Comparison of ENCODE assay signal across 9 cellular contexts in the genomic region with DNA sequence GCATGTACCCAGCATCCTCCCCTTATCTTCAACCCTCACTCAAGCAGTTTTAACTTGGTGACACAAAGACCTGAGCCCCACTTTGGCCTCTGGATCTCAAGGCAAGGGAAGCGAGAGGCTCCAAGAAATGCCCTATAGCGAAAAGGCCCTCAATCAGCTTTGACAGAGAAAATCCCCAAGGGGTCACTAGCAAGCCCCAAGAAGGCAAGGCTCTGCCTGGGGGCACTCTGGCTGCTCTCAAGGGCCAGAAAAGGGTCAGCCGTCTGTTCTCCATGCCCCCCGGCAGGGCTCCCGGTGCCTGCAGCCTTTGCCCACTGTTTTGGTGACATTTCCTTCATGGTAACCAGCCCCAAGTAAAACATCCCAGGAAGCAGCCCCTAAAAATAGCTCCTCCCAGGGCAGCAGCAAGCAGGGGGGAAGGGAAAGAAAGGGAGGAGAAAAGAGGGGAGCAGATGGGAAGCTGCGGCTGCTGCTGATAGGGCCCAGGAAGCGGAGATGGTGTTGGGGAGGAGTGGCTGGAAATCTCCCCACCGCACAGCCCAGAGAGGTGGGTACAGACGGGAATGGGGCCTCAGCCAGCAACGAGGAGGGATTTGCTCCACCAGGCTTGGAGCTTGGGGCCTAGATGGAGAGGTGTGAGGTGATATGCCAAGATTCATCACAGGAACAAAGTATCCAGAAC. TPM values are rescaled to one million over a fixed set of nuclear protein-coding genes. Genes with fewer than 3 reads are reported as not detected.
DNase-seq lines count a peak whose midpoint lies in the region; ATAC-seq and TF ChIP-seq lines count a peak whose summit lies in the region.
"Had no signal": no experiment of that assay in that cellular context is flagged by ENCODE, and none has a peak within 500 bp of the region (broad histone marks: within the 10 kb centered on the region; RNA-seq: fewer than 3 reads in every experiment).

No MANE protein-coding gene starts in this region.

- no peak overlapping the region for H3K4me3 ChIP-seq in Caco-2 (ENCODE audit: low read depth, low read length)
- H3K4me3 ChIP-seq: testis had no signal

- intact Hi-C loops in activated CD4-positive, alpha-beta T cell treated with anti-CD3 and anti-CD28 coated beads for 36 hours (cut with DNase I, micrococcal nuclease): no loop called here
- intact Hi-C loops in Caco-2 (cut with micrococcal nuclease; ENCODE audit: unreplicated experiment): no loop called here

- peaks cover 13% of the 10 kb centered on the region for H3K36me3 ChIP-seq in Caco-2 (ENCODE audit: control insufficient read depth, insufficient read depth, low read length)

- no peaks in the 10 kb centered on the region for H3K9me3 Mint-ChIP-seq in activated CD4-positive, alpha-beta T cell treated with anti-CD3 and anti-CD28 coated beads for 36 hours (ENCODE audit: low read depth)
- H3K9me3 Mint-ChIP-seq in activated naive CD8-positive, alpha-beta T cell treated with anti-CD3 and anti-CD28 coated beads for 36 hours: no peaks in the 10 kb centered on the region
- H3K9me3 Mint-ChIP-seq in immature natural killer cell (no peaks in the 10 kb centered on the region), Caco-2 (ENCODE audit: unreplicated experiment) (no peaks in the 10 kb centered on the region)

- H3K9me3 ChIP-seq in Caco-2: no peaks in the 10 kb centered on the region
- H3K9me3 ChIP-seq: testis had no signal

- H3K27ac ChIP-seq in temporal lobe (ENCODE audit: low read depth, low read length): peak overlapping the region; percentile 79
- H3K27ac ChIP-seq: testis had no signal

- DNase-seq in activated CD4-positive, alpha-beta T cell treated with anti-CD3 and anti-CD28 coated beads for 36 hours: no peak
- DNase-seq in activated CD4-positive, alpha-beta T cell treated with anti-CD3 and anti-CD28 coated beads, Interleukin-2, amount 50 U/mL, for 1 hour: no peak
- DNase-seq in activated naive CD8-positive, alpha-beta T cell treated with anti-CD3 and anti-CD28 coated beads for 36 hours: no peak
- no peak for DNase-seq in immature natural killer cell
- no peak for DNase-seq in activated effector memory CD4-positive, alpha-beta T cell treated with anti-CD3 and anti-CD28 coated beads, Interleukin-2, amount 50 U/mL, for 16 hours
- DNase-seq in RPMI8226: no peak
- no peak for DNase-seq in Caco-2
- DNase-seq: testis had no signal

- POLR2A ChIA-PET in activated CD4-positive, alpha-beta T cell treated with anti-CD3 and anti-CD28 coated beads for 36 hours (lab: Charles Lee): interaction anchor here (0.6 kb wide), 1 partner anchor 1497 kb away, joined by 3 read pairs; no protein-coding TSS in a partner anchor
- POLR2A ChIA-PET in Caco-2 (lab: Charles Lee): no interaction called here

- H3K27ac Mint-ChIP-seq in activated CD4-positive, alpha-beta T cell treated with anti-CD3 and anti-CD28 coated beads for 36 hours: peak overlapping the region; percentile 99
- H3K27ac Mint-ChIP-seq in activated naive CD8-positive, alpha-beta T cell treated with anti-CD3 and anti-CD28 coated beads for 36 hours: peak overlapping the region; percentile 91
- H3K27ac Mint-ChIP-seq in immature natural killer cell: peak overlapping the region; percentile 69 to 98 (median 96)
- no peak overlapping the region for H3K27ac Mint-ChIP-seq in Caco-2 (ENCODE audit: unreplicated experiment)

- peaks cover 82% of the 10 kb centered on the region for H3K4me1 Mint-ChIP-seq in activated CD4-positive, alpha-beta T cell treated with anti-CD3 and anti-CD28 coated beads for 36 hours
- peaks cover 74% of the 10 kb centered on the region for H3K4me1 Mint-ChIP-seq in activated naive CD8-positive, alpha-beta T cell treated with anti-CD3 and anti-CD28 coated beads for 36 hours
- peaks cover 69 to 79% of the 10 kb centered on the region in 2 donors for H3K4me1 Mint-ChIP-seq in immature natural killer cell
- peaks cover 20% of the 10 kb centered on the region for H3K4me1 Mint-ChIP-seq in Caco-2 (ENCODE audit: low read depth, unreplicated experiment)

- CTCF ChIA-PET in activated CD4-positive, alpha-beta T cell treated with anti-CD3 and anti-CD28 coated beads for 36 hours (lab: Charles Lee): interaction anchor here (1.2 to 9.7 kb wide), 2 partner anchors 11 to 19 kb away, joined by 4 to 80 read pairs; no protein-coding TSS in a partner anchor
- CTCF ChIA-PET in Caco-2 (lab: Charles Lee): no interaction called here

- peaks cover 15% of the 10 kb centered on the region for H3K36me3 Mint-ChIP-seq in activated CD4-positive, alpha-beta T cell treated with anti-CD3 and anti-CD28 coated beads for 36 hours (ENCODE audit: low read depth)
- peaks cover 19% of the 10 kb centered on the region for H3K36me3 Mint-ChIP-seq in activated naive CD8-positive, alpha-beta T cell treated with anti-CD3 and anti-CD28 coated beads for 36 hours
- H3K36me3 Mint-ChIP-seq in immature natural killer cell (peaks cover 3 to 17% (median 5%) of the 10 kb centered on the region in 3 donors), Caco-2 (ENCODE audit: insufficient read depth, unreplicated experiment) (peaks cover 93% of the 10 kb centered on the region)

- BruUV-seq in Caco-2 (replicated peaks; lab: Mats Ljungman, UMichigan): no TSS peak

- no peaks in the 10 kb centered on the region for H3K27me3 Mint-ChIP-seq in activated CD4-positive, alpha-beta T cell treated with anti-CD3 and anti-CD28 coated beads for 36 hours
- H3K27me3 Mint-ChIP-seq in activated naive CD8-positive, alpha-beta T cell treated with anti-CD3 and anti-CD28 coated beads for 36 hours: no peaks in the 10 kb centered on the region
- H3K27me3 Mint-ChIP-seq in immature natural killer cell (ENCODE audit: low read depth in 3 of 3) (peaks cover 0 to 1% (median 0%) of the 10 kb centered on the region in 3 donors), Caco-2 (ENCODE audit: insufficient read depth, unreplicated experiment) (no peaks in the 10 kb centered on the region)

- no peak overlapping the region for H3K4me3 Mint-ChIP-seq in activated CD4-positive, alpha-beta T cell treated with anti-CD3 and anti-CD28 coated beads for 36 hours
- no peak overlapping the region for H3K4me3 Mint-ChIP-seq in activated naive CD8-positive, alpha-beta T cell treated with anti-CD3 and anti-CD28 coated beads for 36 hours
- H3K4me3 Mint-ChIP-seq in immature natural killer cell (peak overlapping the region in 4 of 5 donors; percentile 19 to 82 (median 56)), Caco-2 (ENCODE audit: unreplicated experiment) (no peak overlapping the region)

- ATAC-seq in activated CD4-positive, alpha-beta T cell treated with anti-CD3 and anti-CD28 coated beads for 36 hours: no peak

- peaks cover 22% of the 10 kb centered on the region for H3K4me1 ChIP-seq in Caco-2
- H3K4me1 ChIP-seq: testis had no signal

- no peak for TF ChIP-seq CTCF in Caco-2 (IDR thresholded peaks at IDR 0.05; ENCODE audit: insufficient read depth in 1 of 2, low read depth in 1 of 2, low read length in 1 of 2, severe bottlenecking in 1 of 2, unreplicated experiment in 1 of 2)

- no peaks in the 10 kb centered on the region for H3K27me3 ChIP-seq in Caco-2 (replicated peaks; ENCODE audit: control insufficient read depth, insufficient read depth, low read length)
- H3K27me3 ChIP-seq: testis had no signal

RNA-seq across cellular contexts. Expression of gene CAMK2G, which starts 7.1 kb away (rescaled TPM):
- 10 to 100 TPM; 16.4 to 19.4 TPM for total RNA-seq in activated CD4-positive, alpha-beta T cell treated with anti-CD3 and anti-CD28 coated beads for 36 hours
- total RNA-seq in activated naive CD8-positive, alpha-beta T cell treated with anti-CD3 and anti-CD28 coated beads for 36 hours: 10 to 100 TPM; 16.5 to 17.4 TPM
- 1 to 10 TPM; 4.8 to 5.8 (median 5.0) TPM for polyA plus RNA-seq in immature natural killer cell
- total RNA-seq in temporal lobe (53.8 TPM), Caco-2 (2022) (78.0 and 78.8 TPM in 2 replicates)

RNA-seq across cellular contexts. Expression of gene PLAU, which starts 43.7 kb away (rescaled TPM):
- total RNA-seq in activated CD4-positive, alpha-beta T cell treated with anti-CD3 and anti-CD28 coated beads for 36 hours: under 1 TPM in 1 of 2 experiments, not detected in 1; 0.16 TPM
- under 1 TPM in 1 of 2 experiments, not detected in 1; 0.12 TPM for total RNA-seq in activated naive CD8-positive, alpha-beta T cell treated with anti-CD3 and anti-CD28 coated beads for 36 hours
- polyA plus RNA-seq in immature natural killer cell: under 1 TPM in 1 of 3 donors, not detected in 2; 0.08 TPM
- total RNA-seq in temporal lobe (0.98 TPM), Caco-2 (2022) (1.2 and 1.8 TPM in 2 replicates)

RNA-seq across cellular contexts. Expression of gene NDST2, which starts 55.9 kb away (rescaled TPM):
- total RNA-seq in activated CD4-positive, alpha-beta T cell treated with anti-CD3 and anti-CD28 coated beads for 36 hours: 10 to 100 TPM; 54.7 to 65.0 TPM
- 10 to 100 TPM; 45.9 to 49.7 TPM for total RNA-seq in activated naive CD8-positive, alpha-beta T cell treated with anti-CD3 and anti-CD28 coated beads for 36 hours
- 10 to 100 TPM; 10.6 to 29.9 (median 10.7) TPM for polyA plus RNA-seq in immature natural killer cell
- total RNA-seq in temporal lobe (14.5 TPM), Caco-2 (2022) (16.8 and 18.6 TPM in 2 replicates)

Comparison
In these comparisons a context has a peak if more than half of its experiments do, and no peak if none do; other contexts are left out.
1. H3K4me3 Mint-ChIP-seq: peak in immature natural killer cell (4 of 5); none in activated CD4-positive, alpha-beta T cell treated with anti-CD3 and anti-CD28 coated beads for 36 hours (single experiment), activated naive CD8-positive, alpha-beta T cell treated with anti-CD3 and anti-CD28 coated beads for 36 hours (single experiment) and Caco-2 (single experiment).